ENCODE assay signal across 1 cellular context in the genomic region with DNA sequence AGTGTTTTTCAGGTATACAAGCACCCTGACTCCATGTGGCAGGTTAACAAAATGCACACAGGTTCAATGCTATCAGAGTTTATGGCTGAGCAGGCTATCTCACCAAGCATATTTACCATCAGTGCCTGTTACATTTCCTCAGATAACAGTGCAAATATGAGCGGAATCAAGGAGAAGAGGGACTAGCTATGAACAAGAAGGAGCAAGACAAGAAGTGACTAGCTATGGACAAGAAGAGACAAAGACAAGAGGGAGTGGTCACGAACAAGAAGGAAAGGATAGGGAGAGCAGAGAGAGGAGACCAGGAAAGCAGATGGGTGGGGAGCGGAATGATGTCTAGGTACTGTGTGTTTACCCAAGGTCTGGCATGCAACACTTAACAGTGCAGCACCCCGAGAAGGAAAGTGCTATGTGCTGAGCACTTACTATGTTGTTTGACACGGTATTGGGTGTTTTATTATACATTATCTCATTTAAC.
TF ChIP-seq lines count a peak whose summit lies in the region.

No MANE protein-coding gene starts in this region.

TF ChIP-seq in GM23338, 12 proteins besides CTCF, POLR2A, EP300 and RAD21 (continued from another document):
- TF ChIP-seq REST (IDR thresholded peaks at IDR 0.05; ENCODE audit: unreplicated experiment) (no peak), ZNF114 (CRISPR knock-in tag; IDR thresholded peaks at IDR 0.05) (no peak), ZNF331 (CRISPR knock-in tag; IDR thresholded peaks at IDR 0.05; ENCODE audit: low read depth) (no peak), ZNF462 (CRISPR knock-in tag; IDR thresholded peaks at IDR 0.05) (no peak), CREB1 (CRISPR knock-in tag; IDR thresholded peaks at IDR 0.05; ENCODE audit: low read depth) (no peak)
- TF ChIP-seq, protein P1, sequence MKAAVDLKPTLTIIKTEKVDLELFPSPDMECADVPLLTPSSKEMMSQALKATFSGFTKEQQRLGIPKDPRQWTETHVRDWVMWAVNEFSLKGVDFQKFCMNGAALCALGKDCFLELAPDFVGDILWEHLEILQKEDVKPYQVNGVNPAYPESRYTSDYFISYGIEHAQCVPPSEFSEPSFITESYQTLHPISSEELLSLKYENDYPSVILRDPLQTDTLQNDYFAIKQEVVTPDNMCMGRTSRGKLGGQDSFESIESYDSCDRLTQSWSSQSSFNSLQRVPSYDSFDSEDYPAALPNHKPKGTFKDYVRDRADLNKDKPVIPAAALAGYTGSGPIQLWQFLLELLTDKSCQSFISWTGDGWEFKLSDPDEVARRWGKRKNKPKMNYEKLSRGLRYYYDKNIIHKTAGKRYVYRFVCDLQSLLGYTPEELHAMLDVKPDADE (IDR thresholded peaks at IDR 0.05): no peak
